Comparison of ENCODE assay signal across 11 cellular contexts in genomic region chr5:77138981-77139380, GRCh38. TPM values are rescaled to one million over a fixed set of nuclear protein-coding genes. Genes with fewer than 3 reads are reported as not detected.
DNase-seq lines count a peak whose midpoint lies in the region; ATAC-seq and TF ChIP-seq lines count a peak whose summit lies in the region.
"Had no signal": no experiment of that assay in that cellular context is flagged by ENCODE, and none has a peak within 500 bp of the region (broad histone marks: within the 10 kb centered on the region; RNA-seq: fewer than 3 reads in every experiment).

No MANE protein-coding gene starts in this region.

- intact Hi-C loops in Right ventricle myocardium superior (cut with DNase I): loop anchor here (10.0 kb wide), 1 partner anchor 356 kb away; the partner anchor contains the start of gene WDR41
- intact Hi-C loops in left ventricle myocardium inferior (cut with micrococcal nuclease): no loop called here
- intact Hi-C loops in mucosa of descending colon (cut with DNase I, micrococcal nuclease): no loop called here

- 80 to 89% methylated on average over 5 of the region's 5 CpGs for WGBS in lung, 2 donors

- H3K4me3 ChIP-seq in left ventricle myocardium inferior (no peak overlapping the region), lung (no peak overlapping the region), mucosa of descending colon (no peak overlapping the region)
- H3K4me3 ChIP-seq: cardiac muscle cell had no signal

- H3K27me3 ChIP-seq in left ventricle myocardium inferior (ENCODE audit: low read depth): no peaks in the 10 kb centered on the region
- H3K27me3 ChIP-seq in lung (ENCODE audit: control insufficient read depth, insufficient read depth): no peaks in the 10 kb centered on the region
- H3K27me3 ChIP-seq: cardiac muscle cell had no signal

- peak; percentile 78 for ATAC-seq in Right ventricle myocardium superior (ENCODE audit: poor library complexity)
- ATAC-seq in lung (ENCODE audit: insufficient read depth, low FRiP score): peak; percentile 19
- no peak for ATAC-seq in mucosa of descending colon
- no peak for ATAC-seq in GM18861 (IDR thresholded peaks at IDR 0.05; ENCODE audit: unreplicated experiment)

- no peaks in the 10 kb centered on the region for H3K36me3 ChIP-seq in left ventricle myocardium inferior
- H3K36me3 ChIP-seq in lung (ENCODE audit: control insufficient read depth in 2 of 2, insufficient read depth in 2 of 2, low read length in 2 of 2): no peaks in the 10 kb centered on the region
- H3K36me3 ChIP-seq in mucosa of descending colon (ENCODE audit: low read depth): no peaks in the 10 kb centered on the region
- H3K36me3 ChIP-seq: cardiac muscle cell had no signal

- TF ChIP-seq CTCF in left ventricle myocardium inferior (IDR thresholded peaks at IDR 0.05; ENCODE audit: borderline replicate concordance) (no peak), lung (IDR thresholded peaks at IDR 0.05; ENCODE audit: control extremely low read depth, extremely low read depth) (no peak), mucosa of descending colon (IDR thresholded peaks at IDR 0.05) (no peak)

- H3K27ac ChIP-seq in left ventricle myocardium inferior (replicated peaks) (no peak overlapping the region), lung (ENCODE audit: low read depth in 1 of 2, low read length in 1 of 2) (no peak overlapping the region)
- H3K27ac ChIP-seq: cardiac muscle cell had no signal

- DNase-seq in Right ventricle myocardium superior: peak; percentile 58
- DNase-seq in left ventricle myocardium inferior: no peak
- peak; percentile 92 for DNase-seq in brain pericyte (ENCODE audit: low read depth, low spot score)
- DNase-seq in lung (ENCODE audit: low spot score): no peak
- no peak for DNase-seq in mucosa of descending colon
- no peak for DNase-seq in activated gamma-delta T cell (lab: John Stamatoyannopoulos, UW)
- no peak for DNase-seq in cerebellar cortex (ENCODE audit: low spot score)
- DNase-seq: NCI-H526, SW 1271 had no signal

- no peaks in the 10 kb centered on the region for H3K4me1 ChIP-seq in left ventricle myocardium inferior
- no peaks in the 10 kb centered on the region for H3K4me1 ChIP-seq in lung (ENCODE audit: control insufficient read depth in 2 of 2, insufficient read depth in 2 of 2, low read length in 2 of 2)
- no peaks in the 10 kb centered on the region for H3K4me1 ChIP-seq in mucosa of descending colon (ENCODE audit: low read depth)

- H3K9me3 ChIP-seq in left ventricle myocardium inferior (replicated peaks) (no peaks in the 10 kb centered on the region), lung (ENCODE audit: control insufficient read depth in 2 of 2, insufficient read depth in 1 of 2, low read length in 1 of 2) (no peaks in the 10 kb centered on the region), mucosa of descending colon (no peaks in the 10 kb centered on the region)

RNA-seq across cellular contexts. Expression of gene ZBED3, which starts 51.9 kb away (rescaled TPM):
- total RNA-seq in Right ventricle myocardium superior (3.8 TPM), left ventricle myocardium inferior (7.8 TPM), lung (10 to 100 TPM in 1 of 2 donors, 1 to 10 TPM in 1; 5.9 to 17.1 TPM), mucosa of descending colon (1 to 10 TPM; 6.3 to 9.0 (median 7.9) TPM)
- 1 to 10 TPM; 1.8 to 4.7 TPM for polyA plus RNA-seq in lung

Comparison
In these comparisons a context has a peak if more than half of its experiments do, and no peak if none do; other contexts are left out.
1. DNase-seq: peak in Right ventricle myocardium superior (single experiment) and brain pericyte (single experiment); none in left ventricle myocardium inferior (single experiment), lung (single experiment), mucosa of descending colon (0 of 3), activated gamma-delta T cell (single experiment) and cerebellar cortex (single experiment).
2. ATAC-seq: peak in Right ventricle myocardium superior (single experiment) and lung (single experiment); none in mucosa of descending colon (single experiment) and GM18861 (single experiment).